Comparison of ENCODE assay signal across 16 cellular contexts in the genomic region with DNA sequence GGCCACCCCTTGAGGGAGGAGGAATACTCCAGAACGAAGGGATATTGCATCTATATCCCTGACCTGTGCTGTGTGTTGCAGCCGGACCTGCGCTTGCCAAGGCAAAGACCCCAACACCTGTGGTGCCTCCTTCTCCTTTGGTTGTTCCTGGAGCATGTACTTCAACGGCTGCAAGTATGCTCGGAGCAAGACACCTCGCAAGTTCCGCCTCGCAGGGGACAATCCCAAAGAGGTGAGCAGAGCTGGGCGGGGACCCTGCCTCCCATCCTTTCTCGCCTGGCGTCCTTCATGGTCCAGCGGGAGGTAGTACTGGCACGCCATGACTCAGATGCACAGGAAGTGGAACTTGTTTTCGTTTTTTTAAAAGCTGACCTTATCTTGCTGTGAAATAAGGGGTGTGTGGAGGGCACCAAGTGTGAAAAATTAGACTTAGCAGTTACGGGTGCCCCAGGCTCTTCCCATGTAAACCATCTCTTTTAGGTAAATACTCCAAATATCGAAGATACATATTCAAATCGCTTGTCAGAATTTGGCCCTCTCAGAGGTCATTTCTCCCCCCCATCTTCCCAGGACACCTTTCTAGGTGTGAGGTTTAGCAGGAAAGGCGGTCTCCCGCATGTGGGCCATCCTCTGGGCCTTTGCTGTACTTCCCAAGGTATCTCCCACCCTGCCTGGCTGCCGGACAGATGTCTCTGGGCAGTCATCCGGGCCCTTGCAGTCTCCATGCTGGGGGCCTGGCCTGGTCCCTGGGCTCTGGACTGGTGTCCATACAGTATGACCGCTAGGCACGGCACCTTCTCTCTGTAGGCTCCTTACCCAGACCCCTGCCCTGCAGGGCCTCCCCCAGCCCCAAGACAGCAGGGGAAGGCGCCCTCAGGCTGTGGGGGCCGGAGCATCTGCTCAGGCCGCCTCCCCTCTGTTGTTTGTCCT.
"Had no signal": no experiment of that assay in that cellular context is flagged by ENCODE, and none has a peak within 500 bp of the region (broad histone marks: within the 10 kb centered on the region; RNA-seq: fewer than 3 reads in every experiment).

No MANE protein-coding gene starts in this region.

- H3K4me2 ChIP-seq: neural progenitor cell, smooth muscle cell had no signal

- H3K4me1 ChIP-seq: left lung, neural progenitor cell, parathyroid adenoma, SJCRH30 had no signal

- H3K9ac ChIP-seq: neural progenitor cell, parathyroid adenoma had no signal

- H3K27ac Mint-ChIP-seq: activated CD4-positive, alpha-beta memory T cell treated with anti-CD3 and anti-CD28 coated beads for 36 hours; activated T-helper 1 cell treated with anti-CD3 and anti-CD28 coated beads, Interleukin-12 subunit alpha, Interleukin-12 subunit beta, Interleukin-2, Interleukin-4 antibody, amounts not matched to agents 30 ng/mL and 10 ng/mL and 1 ng/mL, durations not matched to agents 14 hours and 24 hours and 36 hours; neural progenitor cell; T-helper 1 cell treated with Interleukin-12 subunit alpha and Interleukin-12 subunit beta and Interleukin-4 antibody, amounts not matched to agents 30 μg/mL and 1 μg/mL, for 36 hours had no signal

- H3K9me3 ChIP-seq: left lung, SJCRH30, transverse colon had no signal

- H3K27me3 Mint-ChIP-seq: activated CD4-positive, alpha-beta memory T cell treated with anti-CD3 and anti-CD28 coated beads for 36 hours; brain had no signal

- H2AFZ ChIP-seq: neural progenitor cell, parathyroid adenoma had no signal

- H3K4me3 ChIP-seq: left lung, neural progenitor cell, SJCRH30, smooth muscle cell, transverse colon had no signal

- H3K27ac ChIP-seq: left lung, neural progenitor cell, parathyroid adenoma, SJCRH30, transverse colon, WERI-Rb-1 had no signal

- H3K36me3 ChIP-seq: neural progenitor cell had no signal

- H3K79me2 ChIP-seq: parathyroid adenoma had no signal

- DNase-seq: activated CD4-positive, alpha-beta memory T cell treated with anti-CD3 and anti-CD28 coated beads for 36 hours; activated gamma-delta T cell treated with Interleukin-2 at 50 U/mL for 16 hours; left lung; midbrain; SJCRH30; stimulated activated CD4-positive, alpha-beta T cell treated with anti-CD3 and anti-CD28 coated beads, Interleukin-4, amount 100 ng/mL, for 24 hours; stimulated activated naive CD4-positive, alpha-beta T cell; transverse colon; WERI-Rb-1 had no signal

- H3K4me1 Mint-ChIP-seq: brain, neural progenitor cell had no signal

- H3K9me3 Mint-ChIP-seq: activated CD4-positive, alpha-beta memory T cell treated with anti-CD3 and anti-CD28 coated beads for 36 hours; activated T-helper 1 cell treated with anti-CD3 and anti-CD28 coated beads, Interleukin-12 subunit alpha, Interleukin-12 subunit beta, Interleukin-2, Interleukin-4 antibody, amounts not matched to agents 30 ng/mL and 10 ng/mL and 1 ng/mL, durations not matched to agents 14 hours and 24 hours and 36 hours; brain; neural progenitor cell; T-helper 1 cell treated with Interleukin-12 subunit alpha and Interleukin-12 subunit beta and Interleukin-4 antibody, amounts not matched to agents 30 μg/mL and 1 μg/mL, for 36 hours had no signal

- H3K4me3 Mint-ChIP-seq: activated CD4-positive, alpha-beta memory T cell treated with anti-CD3 and anti-CD28 coated beads for 36 hours; activated T-helper 1 cell treated with anti-CD3 and anti-CD28 coated beads, Interleukin-12 subunit alpha, Interleukin-12 subunit beta, Interleukin-2, Interleukin-4 antibody, amounts not matched to agents 30 ng/mL and 10 ng/mL and 1 ng/mL, durations not matched to agents 14 hours and 24 hours and 36 hours; brain; neural progenitor cell; T-helper 1 cell treated with Interleukin-12 subunit alpha and Interleukin-12 subunit beta and Interleukin-4 antibody, amounts not matched to agents 30 μg/mL and 1 μg/mL, for 36 hours had no signal

- H3K27me3 ChIP-seq: left lung, neural progenitor cell, SJCRH30, transverse colon had no signal

- ATAC-seq: left lung, sciatic nerve had no signal
